ENCODE assay signal across 1 cellular context in genomic region chr17:28726912-28727726, GRCh38.
A peak's percentile ranks its signal among the peaks of the same experiment; 100 is the strongest.
TF ChIP-seq lines count a peak whose summit lies in the region.

No MANE protein-coding gene starts in this region.

TF ChIP-seq in HepG2, 621 proteins besides CTCF, POLR2A, EP300 and RAD21 (continued from another document and continues in another):
- TF ChIP-seq ZBTB2 (CRISPR knock-in tag; IDR thresholded peaks at IDR 0.05; ENCODE audit: low read depth) (no peak), NFIB (CRISPR knock-in tag; IDR thresholded peaks at IDR 0.05; ENCODE audit: borderline replicate concordance) (no peak), DBP (CRISPR knock-in tag; IDR thresholded peaks at IDR 0.05; ENCODE audit: not compliant biosample characterization) (no peak), SKIL (CRISPR knock-in tag; IDR thresholded peaks at IDR 0.05; ENCODE audit: borderline replicate concordance) (no peak), TBX2 (CRISPR knock-in tag; IDR thresholded peaks at IDR 0.05; ENCODE audit: borderline replicate concordance) (peak; percentile 53; the same call in 1 of the 2 replicates), PBX2 (CRISPR knock-in tag; IDR thresholded peaks at IDR 0.05) (0 out of 2 replicates have a peak, but pooled peaks have one; percentile 8), ZNF780A (CRISPR knock-in tag; IDR thresholded peaks at IDR 0.05) (no peak), NCOR1 (IDR thresholded peaks at IDR 0.05; ENCODE audit: borderline replicate concordance, low read length) (no peak), POLR2G (IDR thresholded peaks at IDR 0.05; ENCODE audit: low read depth, low read length) (peak; percentile 78), CHD4 (IDR thresholded peaks at IDR 0.05; ENCODE audit: borderline replicate concordance, low read length) (no peak), ARID2 (CRISPR knock-in tag; IDR thresholded peaks at IDR 0.05; ENCODE audit: borderline replicate concordance) (no peak), ZNF746 (CRISPR knock-in tag; IDR thresholded peaks at IDR 0.05) (no peak; the same call in 1 of the 2 replicates), ZSCAN31 (CRISPR knock-in tag; IDR thresholded peaks at IDR 0.05; ENCODE audit: low read depth) (no peak; the same call in 1 of the 2 replicates), RFX3 (CRISPR knock-in tag; IDR thresholded peaks at IDR 0.05) (no peak), ELF4 (CRISPR knock-in tag; IDR thresholded peaks at IDR 0.05; ENCODE audit: borderline replicate concordance) (no peak), ZNF839 (CRISPR knock-in tag; IDR thresholded peaks at IDR 0.05; ENCODE audit: borderline replicate concordance) (no peak), POGZ (CRISPR knock-in tag; IDR thresholded peaks at IDR 0.05) (no peak; the same call in none of the 2 replicates), ZNF232 (CRISPR knock-in tag; IDR thresholded peaks at IDR 0.05; ENCODE audit: borderline replicate concordance) (no peak), ZNF562 (CRISPR knock-in tag; IDR thresholded peaks at IDR 0.05; ENCODE audit: borderline replicate concordance) (no peak), EZH2 (conservative IDR thresholded peaks at IDR 0.05; ENCODE audit: low read depth, low read length) (no peak), ZNF256 (CRISPR knock-in tag; conservative IDR thresholded peaks at IDR 0.05) (0 out of 2 replicates have a peak, but pooled peaks have one; percentile 21), ZNF709 (CRISPR knock-in tag; IDR thresholded peaks at IDR 0.05) (no peak), TEF (CRISPR knock-in tag; IDR thresholded peaks at IDR 0.05) (no peak), ZNF296 (CRISPR knock-in tag; conservative IDR thresholded peaks at IDR 0.05) (no peak), ARID4A (CRISPR knock-in tag; IDR thresholded peaks at IDR 0.05; ENCODE audit: borderline replicate concordance) (peak; percentile 86), SMARCC2 (IDR thresholded peaks at IDR 0.05) (no peak), ZNF615 (CRISPR knock-in tag; IDR thresholded peaks at IDR 0.05; ENCODE audit: borderline replicate concordance) (no peak), ZNF563 (CRISPR knock-in tag; IDR thresholded peaks at IDR 0.05) (no peak; the same call in 1 of the 2 replicates), ZUFSP (CRISPR knock-in tag; IDR thresholded peaks at IDR 0.05; ENCODE audit: borderline replicate concordance) (no peak), CENPX (CRISPR knock-in tag; IDR thresholded peaks at IDR 0.05) (no peak), CAMTA2 (CRISPR knock-in tag; IDR thresholded peaks at IDR 0.05; ENCODE audit: borderline replicate concordance) (no peak), SOX6 (IDR thresholded peaks at IDR 0.05) (no peak), SOX6 (CRISPR knock-in tag; IDR thresholded peaks at IDR 0.05) (peak; percentile 48), TERF1 (CRISPR knock-in tag; IDR thresholded peaks at IDR 0.05) (no peak), CENPBD1 (CRISPR knock-in tag; IDR thresholded peaks at IDR 0.05; ENCODE audit: borderline replicate concordance, low read depth) (no peak), GZF1 (CRISPR knock-in tag; IDR thresholded peaks at IDR 0.05) (no peak), ZNF552 (CRISPR knock-in tag; IDR thresholded peaks at IDR 0.05; ENCODE audit: borderline replicate concordance) (no peak; the same call in 1 of the 2 replicates), THAP9 (CRISPR knock-in tag; IDR thresholded peaks at IDR 0.05; ENCODE audit: borderline replicate concordance) (peak; percentile 67; the same call in 1 of the 2 replicates), ZNF446 (CRISPR knock-in tag; IDR thresholded peaks at IDR 0.05) (no peak; the same call in 1 of the 2 replicates), TFE3 (CRISPR knock-in tag; IDR thresholded peaks at IDR 0.05) (0 out of 2 replicates have a peak, but pooled peaks have one; percentile 31), ZNF644 (CRISPR knock-in tag; IDR thresholded peaks at IDR 0.05; ENCODE audit: low read depth) (no peak), LCORL (IDR thresholded peaks at IDR 0.05) (no peak), LCORL (CRISPR knock-in tag; IDR thresholded peaks at IDR 0.05) (peak; percentile 92), ZNF557 (CRISPR knock-in tag; IDR thresholded peaks at IDR 0.05) (no peak), SATB2 (CRISPR knock-in tag; IDR thresholded peaks at IDR 0.05) (no peak), SP1 (IDR thresholded peaks at IDR 0.05) (no peak), SP1 (CRISPR knock-in tag; IDR thresholded peaks at IDR 0.05) (peak; percentile 53)
